32 cellular contexts compared by ENCODE assay signal in genomic region chr18:57730146-57730545, GRCh38.
DNase-seq lines count a peak whose midpoint lies in the region; ATAC-seq and TF ChIP-seq lines count a peak whose summit lies in the region.
"Had no signal": no experiment of that assay in that cellular context is flagged by ENCODE, and none has a peak within 500 bp of the region (broad histone marks: within the 10 kb centered on the region; RNA-seq: fewer than 3 reads in every experiment).

No MANE protein-coding gene starts in this region.

- H3K36me3 ChIP-seq in endodermal cell (ENCODE audit: control insufficient read depth, insufficient read depth, low read length) (no peaks in the 10 kb centered on the region), transverse colon (peaks cover 0 to 22% (median 10%) of the 10 kb centered on the region in 4 donors), neural progenitor cell (no peaks in the 10 kb centered on the region)
- H3K36me3 ChIP-seq: cardiac muscle cell, neutrophil had no signal

- DNase-seq in HFFc6 = no peak
- no peak for DNase-seq in endodermal cell
- no peak for DNase-seq in memory B cell (ENCODE audit: low spot score in 2 of 2)
- no peak for DNase-seq in transverse colon
- DNase-seq in T-cell = no peak
- DNase-seq in islet precursor cell = no peak
- no peak for DNase-seq in neural progenitor cell (ENCODE audit: low spot score)
- DNase-seq: activated CD4-positive, alpha-beta T cell treated with anti-CD3 and anti-CD28 coated beads, Interleukin-2, amount 10 ng/mL, durations not matched to agents 7 days and 5 days; activated effector memory CD4-positive, alpha-beta T cell treated with anti-CD3 and anti-CD28 coated beads, Interleukin-2, amount 50 U/mL, for 16 hours; activated T-cell treated with anti-CD3 and anti-CD28 coated beads, Interleukin-2, amount 50 U/mL, for 24 hours; anterior cingulate cortex; DMS79 treated with DMSO at 0.1 percent for 48 hours; GDM1; GOT3; mesenchymal stem cell; NCI-H2107; NCI-H446 treated with DMSO at 0.1 percent for 48 hours; NCI-H82; right lobe of liver; spleen; stimulated activated CD4-positive, alpha-beta T cell treated with anti-CD3 and anti-CD28 coated beads, Interleukin-2, amount 100 ng/mL, for 24 hours; stimulated activated CD8-positive, alpha-beta memory T cell treated with anti-CD3 and anti-CD28 coated beads, Interleukin-4, amount 100 ng/mL, for 48 hours; T-helper 1 cell had no signal

- H3K79me2 ChIP-seq in neural progenitor cell (ENCODE audit: low read depth) = no peaks in the 10 kb centered on the region

- WGBS in endodermal cell (ENCODE audit: insufficient coverage in 1 of 2, insufficient read length in 1 of 2), 2 experiments = 91 to 94% methylated on average over 5 of the region's 5 CpGs
- WGBS in transverse colon (ENCODE audit: low coverage in 1 of 2), 2 donors = 71 to 75% methylated on average over 5 of the region's 5 CpGs

- peaks cover 7% of the 10 kb centered on the region for H3K27me3 Mint-ChIP-seq in HFFc6 (ENCODE audit: insufficient read depth)
- no peaks in the 10 kb centered on the region for H3K27me3 Mint-ChIP-seq in endodermal cell (ENCODE audit: insufficient read depth)
- no peaks in the 10 kb centered on the region for H3K27me3 Mint-ChIP-seq in memory B cell
- no peaks in the 10 kb centered on the region for H3K27me3 Mint-ChIP-seq in T-cell
- peaks cover 4% of the 10 kb centered on the region for H3K27me3 Mint-ChIP-seq in neural progenitor cell (ENCODE audit: insufficient read depth, low read depth)
- H3K27me3 Mint-ChIP-seq: activated CD4-positive, alpha-beta T cell treated with anti-CD3 and anti-CD28 coated beads, Interleukin-2, amount 10 ng/mL, durations not matched to agents 7 days and 5 days; activated naive CD8-positive, alpha-beta T cell; activated T-cell treated with anti-CD3 and anti-CD28 coated beads, Interleukin-2, amount 50 U/mL, for 24 hours; progenitor cell of endocrine pancreas had no signal

- POLR2A ChIA-PET in T-cell (lab: Charles Lee) = no interaction called here

- H3K36me3 Mint-ChIP-seq in HFFc6 (ENCODE audit: low read depth) (peaks cover 66% of the 10 kb centered on the region), endodermal cell (ENCODE audit: low read depth) (peaks cover 22% of the 10 kb centered on the region), memory B cell (peaks cover 10% of the 10 kb centered on the region), T-cell (peaks cover 12% of the 10 kb centered on the region), neural progenitor cell (no peaks in the 10 kb centered on the region)

- H3K4me1 ChIP-seq in endodermal cell (ENCODE audit: control insufficient read depth, insufficient read depth, low read length) (no peaks in the 10 kb centered on the region), transverse colon (peaks cover 0 to 21% (median 5%) of the 10 kb centered on the region in 4 donors), neural progenitor cell (peaks cover 9% of the 10 kb centered on the region)
- H3K4me1 ChIP-seq: right lobe of liver, tibial nerve had no signal

- TF ChIP-seq EP300 in transverse colon (IDR thresholded peaks at IDR 0.05; ENCODE audit: low read depth) = no peak

- in situ Hi-C loops in transverse colon (cut with MboI; ENCODE audit: low pct_ligation_motif_present in 1 of 4, low pct_unique_long_range_greater_than_20kb in 1 of 4, low sequenced_read_pairs in 3 of 4) = loop anchor here in 1 of 4 donors (25.0 kb wide), 2 partner anchors 93 to 107 kb away; no protein-coding TSS in a partner anchor

- TF ChIP-seq POLR2A in transverse colon (IDR thresholded peaks at IDR 0.05) = no peak

- H3K27me3 ChIP-seq in endodermal cell (ENCODE audit: control insufficient read depth, insufficient read depth, low read length, poor library complexity, severe bottlenecking) (no peaks in the 10 kb centered on the region), transverse colon (no peaks in the 10 kb centered on the region), neural progenitor cell (no peaks in the 10 kb centered on the region)
- H3K27me3 ChIP-seq: cardiac muscle cell, right lobe of liver, SJSA1, spleen, tibial nerve had no signal

- H3K9me3 ChIP-seq in endodermal cell (ENCODE audit: control insufficient read depth, low read length) (peaks cover 6% of the 10 kb centered on the region), transverse colon (peaks cover 0 to 2% of the 10 kb centered on the region in 2 donors), neural progenitor cell (ENCODE audit: low read depth) (no peaks in the 10 kb centered on the region)
- H3K9me3 ChIP-seq: neutrophil, right lobe of liver, SJSA1 had no signal

- ATAC-seq in memory B cell (ENCODE audit: low read depth) = no peak
- no peak for ATAC-seq in T-cell (replicated peaks in 1 of 4)
- ATAC-seq in HG03565 (IDR thresholded peaks at IDR 0.05; ENCODE audit: unreplicated experiment) = no peak
- ATAC-seq: left lobe of liver, right lobe of liver, WTC11 had no signal

- H3K4me3 Mint-ChIP-seq in HFFc6 = no peak overlapping the region; the same call in 1 of the 2 replicates
- no peak overlapping the region for H3K4me3 Mint-ChIP-seq in endodermal cell
- no peak overlapping the region for H3K4me3 Mint-ChIP-seq in memory B cell
- H3K4me3 Mint-ChIP-seq in T-cell = no peak overlapping the region
- no peak overlapping the region for H3K4me3 Mint-ChIP-seq in neural progenitor cell
- H3K4me3 Mint-ChIP-seq: activated CD4-positive, alpha-beta T cell treated with anti-CD3 and anti-CD28 coated beads, Interleukin-2, amount 10 ng/mL, durations not matched to agents 7 days and 5 days; activated naive CD8-positive, alpha-beta T cell; activated T-cell treated with anti-CD3 and anti-CD28 coated beads, Interleukin-2, amount 50 U/mL, for 24 hours; WTC11 had no signal

- CTCF ChIA-PET in T-cell (lab: Charles Lee) = interaction anchor here in 1 of 2 donors (0.7 kb wide), 1 partner anchor 14 kb away, joined by 3 read pairs; no protein-coding TSS in a partner anchor

- peaks cover 51% of the 10 kb centered on the region for H3K4me1 Mint-ChIP-seq in HFFc6 (ENCODE audit: low read depth)
- H3K4me1 Mint-ChIP-seq in endodermal cell = peaks cover 6% of the 10 kb centered on the region
- peaks cover 34% of the 10 kb centered on the region for H3K4me1 Mint-ChIP-seq in memory B cell
- H3K4me1 Mint-ChIP-seq in T-cell = peaks cover 0 to 5% (median 0%) of the 10 kb centered on the region in 3 donors
- no peaks in the 10 kb centered on the region for H3K4me1 Mint-ChIP-seq in neural progenitor cell
- H3K4me1 Mint-ChIP-seq: activated CD4-positive, alpha-beta T cell treated with anti-CD3 and anti-CD28 coated beads, Interleukin-2, amount 10 ng/mL, durations not matched to agents 7 days and 5 days had no signal

- H3K27ac ChIP-seq in endodermal cell (ENCODE audit: low read depth, low read length) (no peak overlapping the region), transverse colon (peak overlapping the region; percentile 39 to 69 (median 49)), neural progenitor cell (no peak overlapping the region)
- H3K27ac ChIP-seq: cardiac muscle cell, neutrophil, right lobe of liver, SJSA1, spleen, tibial nerve had no signal

- H3K4me3 ChIP-seq in endodermal cell (ENCODE audit: low read length) = no peak overlapping the region
- H3K4me3 ChIP-seq in transverse colon = no peak overlapping the region
- no peak overlapping the region for H3K4me3 ChIP-seq in neural progenitor cell
- H3K4me3 ChIP-seq: cardiac muscle cell, right lobe of liver, SJSA1, spleen, tibial nerve had no signal

- no peak for TF ChIP-seq CTCF in HFFc6 (IDR thresholded peaks at IDR 0.05)
- no peak for TF ChIP-seq CTCF in endodermal cell (conservative IDR thresholded peaks at IDR 0.05)
- TF ChIP-seq CTCF in transverse colon (IDR thresholded peaks at IDR 0.05) = no peak
- no peak for TF ChIP-seq CTCF in neural progenitor cell (IDR thresholded peaks at IDR 0.05)

- no peaks in the 10 kb centered on the region for H4K20me1 ChIP-seq in neural progenitor cell (ENCODE audit: low read depth)

- intact Hi-C loops in transverse colon (cut with DNase I; ENCODE audit: low total_unique reads) = no loop called here

- no peak overlapping the region for H3K4me2 ChIP-seq in neural progenitor cell

- peaks cover 10% of the 10 kb centered on the region for H3F3A ChIP-seq in neural progenitor cell (ENCODE audit: low read depth)

- H3K9ac ChIP-seq in endodermal cell (ENCODE audit: extremely low read depth, low read length, poor library complexity, severe bottlenecking) (no peak overlapping the region), neural progenitor cell (no peak overlapping the region)

- peak overlapping the region; percentile 33 for H3K27ac Mint-ChIP-seq in HFFc6
- peak overlapping the region; percentile 49 for H3K27ac Mint-ChIP-seq in endodermal cell
- peak overlapping the region; percentile 54 for H3K27ac Mint-ChIP-seq in memory B cell
- no peak overlapping the region for H3K27ac Mint-ChIP-seq in T-cell
- H3K27ac Mint-ChIP-seq in neural progenitor cell = no peak overlapping the region
- H3K27ac Mint-ChIP-seq: activated CD4-positive, alpha-beta T cell treated with anti-CD3 and anti-CD28 coated beads, Interleukin-2, amount 10 ng/mL, durations not matched to agents 7 days and 5 days; activated naive CD8-positive, alpha-beta T cell; activated T-cell treated with anti-CD3 and anti-CD28 coated beads, Interleukin-2, amount 50 U/mL, for 24 hours; progenitor cell of endocrine pancreas; WTC11 had no signal

- no peaks in the 10 kb centered on the region for H3K9me3 Mint-ChIP-seq in HFFc6
- peaks cover 14% of the 10 kb centered on the region for H3K9me3 Mint-ChIP-seq in endodermal cell
- H3K9me3 Mint-ChIP-seq in memory B cell = peaks cover 5% of the 10 kb centered on the region
- peaks cover 15 to 46% (median 44%) of the 10 kb centered on the region in 3 donors for H3K9me3 Mint-ChIP-seq in T-cell
- peaks cover 11% of the 10 kb centered on the region for H3K9me3 Mint-ChIP-seq in neural progenitor cell

- no peak overlapping the region for H2AFZ ChIP-seq in neural progenitor cell (replicated peaks)

Comparison
In these comparisons a context has a peak if more than half of its experiments do, and no peak if none do; other contexts are left out.
1. H3K27ac Mint-ChIP-seq: peak in HFFc6 (single experiment), endodermal cell (single experiment) and memory B cell (single experiment); none in T-cell (0 of 2) and neural progenitor cell (single experiment).
2. H3K27ac ChIP-seq: peak in transverse colon (4 of 4); none in endodermal cell (single experiment) and neural progenitor cell (single experiment).